Comparison of ENCODE assay signal across 30 cellular contexts in genomic region chr5:81010636-81011035, GRCh38. TPM values are rescaled to one million over a fixed set of nuclear protein-coding genes. Genes with fewer than 3 reads are reported as not detected.
DNase-seq lines count a peak whose midpoint lies in the region; ATAC-seq, FAIRE-seq and TF ChIP-seq lines count a peak whose summit lies in the region.
"Had no signal": no experiment of that assay in that cellular context is flagged by ENCODE, and none has a peak within 500 bp of the region (broad histone marks: within the 10 kb centered on the region; RNA-seq: fewer than 3 reads in every experiment).

No MANE protein-coding gene starts in this region.

- no peak overlapping the region for H2BK5ac ChIP-seq in mesenchymal stem cell (ENCODE audit: low read depth, low read length, poor library complexity, severe bottlenecking)

- no peak for FAIRE-seq in HepG2 (lab: Jason Lieb, UNC)
- FAIRE-seq: A549, GM12878, K562 had no signal

- ATAC-seq in T-helper 17 cell (no peak), HepG2 (no peak)
- ATAC-seq: A549, GM12878, K562, Right ventricle myocardium inferior had no signal

- H3K4me1 Mint-ChIP-seq in CD4-positive, alpha-beta memory T cell: peaks cover 41 to 84% (median 57%) of the 10 kb centered on the region in 4 donors
- H3K4me1 Mint-ChIP-seq in T-helper 17 cell: peaks cover 37% of the 10 kb centered on the region

- peaks cover 66% of the 10 kb centered on the region for H3K79me2 ChIP-seq in HepG2 (ENCODE audit: insufficient read depth, low read length)

- no peak for TF ChIP-seq EP300 in HepG2 (IDR thresholded peaks at IDR 0.05; ENCODE audit: low read depth in 2 of 2, low read length in 2 of 2)
- no peak for TF ChIP-seq EP300 in HepG2 (CRISPR knock-in tag; IDR thresholded peaks at IDR 0.05; ENCODE audit: borderline replicate concordance)

- no peak for TF ChIP-seq RAD21 in HepG2 (CRISPR knock-in tag; IDR thresholded peaks at IDR 0.05)

- no peak overlapping the region for H3K23ac ChIP-seq in mesenchymal stem cell (ENCODE audit: low read length in 2 of 2)

- TF ChIP-seq POLR2A in HepG2 (IDR thresholded peaks at IDR 0.05; ENCODE audit: insufficient read depth in 1 of 2, low read depth in 2 of 2, low read length in 2 of 2): no peak

- no peak overlapping the region for H4K8ac ChIP-seq in mesenchymal stem cell (ENCODE audit: low read length)

- no peak overlapping the region for H3K4ac ChIP-seq in mesenchymal stem cell (ENCODE audit: low read depth in 1 of 2, low read length in 2 of 2)

- no peaks in the 10 kb centered on the region for H3K9me3 ChIP-seq in CD4-positive, alpha-beta memory T cell (ENCODE audit: control insufficient read depth in 1 of 2, low read length in 2 of 2)
- H3K9me3 ChIP-seq in T-helper 17 cell (ENCODE audit: control insufficient read depth, low read length, poor library complexity, severe bottlenecking) (no peaks in the 10 kb centered on the region), mesenchymal stem cell (ENCODE audit: control insufficient read depth, low read length) (no peaks in the 10 kb centered on the region), HepG2 (ENCODE audit: low read length) (no peaks in the 10 kb centered on the region)
- H3K9me3 ChIP-seq: A549, HAP-1, SJSA1 had no signal

- CTCF ChIA-PET in CD4-positive, alpha-beta memory T cell (lab: Charles Lee; ENCODE audit: partially characterized antibody): interaction anchor here (0.8 kb wide), 1 partner anchor 34 kb away, joined by 3 read pairs; no protein-coding TSS in a partner anchor
- CTCF ChIA-PET in HepG2 (lab: Yijun Ruan, JAX; ENCODE audit: low intra/inter-chr PET ratio, low total read pairs): no interaction called here

- peak overlapping the region in 5 of 7 donors; percentile 19 to 89 (median 53) for H3K27ac Mint-ChIP-seq in CD4-positive, alpha-beta memory T cell
- H3K27ac Mint-ChIP-seq in T-helper 17 cell: peak overlapping the region; percentile 98
- H3K27ac Mint-ChIP-seq: B cell had no signal

- TF ChIP-seq CTCF in AG09319 (IDR thresholded peaks at IDR 0.05; ENCODE audit: low read depth, low read length): no peak
- no peak for TF ChIP-seq CTCF in HepG2 (CRISPR knock-in tag; IDR thresholded peaks at IDR 0.05)

- H2AFZ ChIP-seq in mesenchymal stem cell (ENCODE audit: low read depth, low read length) (no peak overlapping the region), HepG2 (ENCODE audit: low read length) (no peak overlapping the region)
- H2AFZ ChIP-seq: PC-9 had no signal

- no peaks in the 10 kb centered on the region for H4K20me1 ChIP-seq in HepG2 (ENCODE audit: insufficient read depth, low read length)

- H2BK120ac ChIP-seq in mesenchymal stem cell (ENCODE audit: low read depth, low read length): no peak overlapping the region

- H2BK12ac ChIP-seq in mesenchymal stem cell (ENCODE audit: low read length in 2 of 2): no peak overlapping the region

- H3K9ac ChIP-seq in mesenchymal stem cell (ENCODE audit: low read length) (no peak overlapping the region), HepG2 (ENCODE audit: insufficient read depth, low read depth, low read length) (no peak overlapping the region)

- H3K4me3 Mint-ChIP-seq in CD4-positive, alpha-beta memory T cell: no peak overlapping the region
- no peak overlapping the region for H3K4me3 Mint-ChIP-seq in T-helper 17 cell
- H3K4me3 Mint-ChIP-seq: B cell had no signal

- H2AK5ac ChIP-seq in mesenchymal stem cell (ENCODE audit: low read length, severe bottlenecking): no peak overlapping the region

- POLR2A ChIA-PET in CD4-positive, alpha-beta memory T cell (lab: Charles Lee; ENCODE audit: partially characterized antibody): interaction anchor here (0.8 to 4.0 kb wide), 3 partner anchors 13 to 50 kb away, joined by 3 to 21 read pairs (median 5); partner anchors contain the start of gene RASGRF2
- POLR2A ChIA-PET in HepG2 (lab: Yijun Ruan, JAX): no interaction called here

- no peak overlapping the region for H2BK15ac ChIP-seq in mesenchymal stem cell (ENCODE audit: low read depth, poor library complexity, severe bottlenecking)

- no TSS peak for BruUV-seq in HepG2 (replicated peaks; lab: Mats Ljungman, UMichigan)

- H3K27ac ChIP-seq in CD4-positive, alpha-beta memory T cell (ENCODE audit: low read depth, low read length): no peak overlapping the region
- H3K27ac ChIP-seq in mesenchymal stem cell (ENCODE audit: low read length, poor library complexity, severe bottlenecking) (no peak overlapping the region), HepG2 (ENCODE audit: extremely low read length, insufficient read depth, low read length) (no peak overlapping the region)
- H3K27ac ChIP-seq: A549, C4-2B, PC-9, SJSA1 had no signal

- intact Hi-C loops in CD4-positive, alpha-beta memory T cell (cut with micrococcal nuclease): no loop called here
- intact Hi-C loops in HepG2 (cut with micrococcal nuclease; ENCODE audit: unreplicated experiment): loop anchor here (1.0 kb wide), 1 partner anchor 21 kb away; no protein-coding TSS in a partner anchor

- H3K18ac ChIP-seq in mesenchymal stem cell (ENCODE audit: low read depth in 1 of 2, low read length in 2 of 2): no peak overlapping the region

- peaks cover 4 to 9% of the 10 kb centered on the region in 2 donors for H3K36me3 Mint-ChIP-seq in CD4-positive, alpha-beta memory T cell
- H3K36me3 Mint-ChIP-seq in T-helper 17 cell (ENCODE audit: low read depth): no peaks in the 10 kb centered on the region

- H3K36me3 ChIP-seq in CD4-positive, alpha-beta memory T cell (ENCODE audit: insufficient read depth, low read length): no peaks in the 10 kb centered on the region
- no peaks in the 10 kb centered on the region for H3K36me3 ChIP-seq in mesenchymal stem cell (ENCODE audit: control insufficient read depth in 1 of 2, insufficient read depth in 2 of 2, low read depth in 1 of 2, low read length in 2 of 2)
- H3K36me3 ChIP-seq in HepG2 (replicated peaks in 1 of 2; ENCODE audit: control insufficient read depth in 1 of 2, insufficient read depth in 2 of 2, low read length in 2 of 2): peaks cover 11 to 14% of the 10 kb centered on the region in 2 experiments
- H3K36me3 ChIP-seq: HAP-1, SJSA1 had no signal

- in situ Hi-C loops in HepG2 (cut with HindIII; ENCODE audit: extremely low pct_ligation_motif_present, low pct_unique_long_range_greater_than_20kb): no loop called here

- H3K4me2 ChIP-seq in mesenchymal stem cell (ENCODE audit: low read length, poor library complexity, severe bottlenecking): no peak overlapping the region
- H3K4me2 ChIP-seq in HepG2 (ENCODE audit: low read depth, low read length): no peak overlapping the region
- H3K4me2 ChIP-seq: A549, PC-9 had no signal

- 100% methylated on average over 1 of the region's 2 CpGs for WGBS in mesenchymal stem cell
- WGBS in HepG2 (ENCODE audit: low lambda C conversion rate): 99% methylated on average over 2 of the region's 2 CpGs

- no peaks in the 10 kb centered on the region for H3K79me1 ChIP-seq in mesenchymal stem cell (replicated peaks; ENCODE audit: low read length, poor library complexity, severe bottlenecking)

- no peak overlapping the region for H4K91ac ChIP-seq in mesenchymal stem cell (ENCODE audit: low read length)

- H3K27me3 ChIP-seq in CD4-positive, alpha-beta memory T cell (ENCODE audit: insufficient read depth, low read length): no peaks in the 10 kb centered on the region
- H3K27me3 ChIP-seq in mesenchymal stem cell (ENCODE audit: control insufficient read depth in 1 of 2, insufficient read depth in 1 of 2, low read length in 2 of 2) (peaks cover 0 to 5% of the 10 kb centered on the region in 2 experiments), HepG2 (ENCODE audit: control insufficient read depth in 1 of 2, insufficient read depth in 2 of 2, low read length in 2 of 2) (no peaks in the 10 kb centered on the region)
- H3K27me3 ChIP-seq: SJSA1 had no signal

- H3K4me1 ChIP-seq in CD4-positive, alpha-beta memory T cell (ENCODE audit: insufficient read depth, low read length): peaks cover 68% of the 10 kb centered on the region
- H3K4me1 ChIP-seq in mesenchymal stem cell (ENCODE audit: control insufficient read depth, insufficient read depth, low read depth, low read length) (no peaks in the 10 kb centered on the region), HepG2 (ENCODE audit: insufficient read depth, low read length) (peaks cover 13% of the 10 kb centered on the region)
- H3K4me1 ChIP-seq: A549 had no signal

- no peaks in the 10 kb centered on the region for H3K27me3 Mint-ChIP-seq in CD4-positive, alpha-beta memory T cell
- no peaks in the 10 kb centered on the region for H3K27me3 Mint-ChIP-seq in T-helper 17 cell

- peaks cover 0 to 3% (median 0%) of the 10 kb centered on the region in 8 donors for H3K9me3 Mint-ChIP-seq in CD4-positive, alpha-beta memory T cell

- no peak overlapping the region for H3K4me3 ChIP-seq in CD4-positive, alpha-beta memory T cell (ENCODE audit: low read length in 2 of 2)
- H3K4me3 ChIP-seq in mesenchymal stem cell (ENCODE audit: insufficient read depth in 1 of 2, low read depth in 1 of 2, low read length in 2 of 2) (no peak overlapping the region), HepG2 (replicated peaks in 1 of 3; ENCODE audit: insufficient read depth in 1 of 3, low read depth in 2 of 3, low read length in 3 of 3) (no peak overlapping the region)
- H3K4me3 ChIP-seq: A549, GM12878, HAP-1, K562, PC-9, SJSA1 had no signal

- no peak overlapping the region for H3K14ac ChIP-seq in mesenchymal stem cell (ENCODE audit: low read length in 2 of 2)

- DNase-seq in AG09319 (ENCODE audit: extremely low read depth, low read depth) (peak; percentile 3), T-helper 17 cell (no peak), mesenchymal stem cell (peak; percentile 37), cerebellum (ENCODE audit: low spot score) (no peak), HepG2 (ENCODE audit: low spot score) (no peak), putamen (ENCODE audit: low spot score) (no peak)
- DNase-seq in CD4-positive, alpha-beta memory T cell: no peak
- DNase-seq: DMS79; EL; GDM1; GOT3; MV-4-11; NCI-H1105; NCI-H1436 treated with DMSO at 0.1 percent for 48 hours; NCI-H1930; NCI-H2107; NCI-H446; NCI-H524 treated with DMSO at 0.1 percent for 48 hours; NCI-H774; NK-92 treated with Interleukin-12 subunit alpha and Interleukin-12 subunit beta, amount 100 ng/mL, for 24 hours; PC-9 had no signal

RNA-seq across cellular contexts. Expression of gene RASGRF2, which starts 50.5 kb away (rescaled TPM):
- 10 to 100 TPM; 33.7 to 39.3 TPM for total RNA-seq in CD4-positive, alpha-beta memory T cell
- polyA plus RNA-seq in CD4-positive, alpha-beta memory T cell: 10 to 100 TPM; 10.0 to 16.9 TPM
- total RNA-seq in T-helper 17 cell: 10 to 100 TPM; 21.3 to 32.3 TPM
- polyA plus RNA-seq in mesenchymal stem cell (2013, experiment 1 of 2): 24.9 TPM
- polyA plus RNA-seq in mesenchymal stem cell (2013, experiment 2 of 2): 25.2 TPM
- total RNA-seq in cerebellum: 3.7 TPM
- 23.6 and 24.6 TPM in 2 replicates for total RNA-seq in HepG2 (2016; rRNA removed; fragmentation: Illumina TruSeq; extraction: Trizol)
- total RNA-seq in HepG2 (2016; cell fraction: cytosol; rRNA removed; fragmentation: Illumina TruSeq; extraction: Trizol; ENCODE audit: low read depth): 28.7 and 29.4 TPM in 2 replicates
- 21.9 and 24.2 TPM in 2 replicates for total RNA-seq in HepG2 (2016; cell fraction: insoluble cytoplasmic fraction; rRNA removed; fragmentation: Illumina TruSeq; extraction: Trizol)
- 29.6 and 33.7 TPM in 2 replicates for total RNA-seq in HepG2 (2016; cell fraction: membrane; rRNA removed; fragmentation: Illumina TruSeq; extraction: Trizol)
- 27.7 and 35.4 TPM in 2 replicates for total RNA-seq in HepG2 (2016; cell fraction: nucleus; rRNA removed; fragmentation: Illumina TruSeq; extraction: Trizol)
- 21.0 and 29.0 TPM in 2 replicates for polyA plus RNA-seq in HepG2 (2011; rRNA removed)
- polyA plus RNA-seq in HepG2 (2011; cell fraction: cytosol; rRNA removed): 16.4 and 17.4 TPM in 2 replicates
- polyA plus RNA-seq in HepG2 (2011; cell fraction: nucleus; rRNA removed): 33.0 and 40.3 TPM in 2 replicates
- polyA plus RNA-seq in HepG2 (2012): 16.3 and 20.9 TPM in 2 replicates
- 3.9 and 4.1 TPM in 2 replicates for polyA plus RNA-seq in HepG2 (2016; cell fraction: cytosol; fragmentation: Illumina TruSeq; extraction: Trizol; ENCODE audit: low read depth)
- 21.6 and 22.6 TPM in 2 replicates for polyA plus RNA-seq in HepG2 (2016; cell fraction: insoluble cytoplasmic fraction; fragmentation: Illumina TruSeq; extraction: Trizol; ENCODE audit: low read depth)
- 11.4 and 12.7 TPM in 2 replicates for polyA plus RNA-seq in HepG2 (2016; cell fraction: membrane; fragmentation: Illumina TruSeq; extraction: Trizol; ENCODE audit: low read depth)
- 28.8 and 31.1 TPM in 2 replicates for polyA plus RNA-seq in HepG2 (2016; cell fraction: nucleus; fragmentation: Illumina TruSeq; extraction: Trizol; ENCODE audit: insufficient read depth, low read depth)
- polyA minus RNA-seq in HepG2 (2011; rRNA and poly(A)+ RNA removed; ENCODE audit: low replicate concordance): 0.05 and 56.0 TPM in 2 replicates
- polyA minus RNA-seq in HepG2 (2011; cell fraction: cytosol; rRNA and poly(A)+ RNA removed): 23.4 and 24.9 TPM in 2 replicates
- 104 and 113 TPM in 2 replicates for polyA minus RNA-seq in HepG2 (2011; cell fraction: nucleus; rRNA and poly(A)+ RNA removed)
- total RNA-seq: MCF 10A had no signal

Comparison
In these comparisons a context has a peak if more than half of its experiments do, and no peak if none do; other contexts are left out.
1. DNase-seq: peak in AG09319 (single experiment) and mesenchymal stem cell (single experiment); none in CD4-positive, alpha-beta memory T cell (0 of 5), T-helper 17 cell (0 of 3), cerebellum (single experiment), HepG2 (single experiment) and putamen (single experiment).